Comparison of ENCODE assay signal across 8 cellular contexts in the genomic region with DNA sequence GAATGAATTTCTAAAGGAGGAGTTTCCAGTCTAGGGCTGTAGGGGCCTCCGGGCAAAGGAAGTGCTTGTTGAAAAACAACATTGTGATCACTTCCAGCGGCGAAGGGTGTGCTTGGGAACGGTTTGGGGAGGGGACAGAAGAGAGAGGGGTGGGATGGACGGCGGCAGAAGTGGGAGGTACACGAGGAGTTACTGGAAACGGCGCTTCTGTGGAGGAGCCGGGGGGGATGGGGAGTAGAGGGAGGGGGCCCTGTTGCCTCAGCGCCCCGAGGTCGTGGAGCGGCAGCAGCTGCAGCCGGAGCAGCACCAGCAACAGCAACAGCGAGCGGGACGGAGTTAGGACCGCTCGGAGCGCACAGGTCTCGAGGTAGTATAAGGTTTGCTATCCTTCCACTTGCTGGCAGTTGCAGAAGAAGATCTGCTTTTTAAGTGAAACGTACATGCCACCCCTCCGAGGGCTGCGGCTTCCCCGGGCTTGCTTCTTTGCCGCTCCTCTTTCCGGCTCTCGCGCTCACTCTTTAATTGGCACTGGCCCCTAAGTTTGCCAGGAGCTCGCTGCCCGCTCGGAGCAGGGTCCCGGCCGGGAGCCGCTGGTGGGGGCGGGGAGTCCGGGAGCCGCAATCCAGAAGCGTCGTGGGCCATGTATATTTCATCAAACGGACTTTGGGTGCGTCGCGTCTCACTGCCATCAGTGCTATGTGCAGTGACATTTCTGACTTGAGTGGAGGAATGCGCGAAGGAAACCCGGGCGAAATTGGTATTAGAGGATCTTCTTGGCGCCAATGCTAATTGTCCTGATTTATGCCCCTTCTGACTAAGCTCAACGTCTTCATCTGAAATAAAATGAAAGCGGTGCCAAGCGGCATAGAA. TPM values are rescaled to one million over a fixed set of nuclear protein-coding genes. Genes with fewer than 3 reads are reported as not detected.
DNase-seq lines count a peak whose midpoint lies in the region; ATAC-seq and TF ChIP-seq lines count a peak whose summit lies in the region.

No MANE protein-coding gene starts in this region.

- H3K36me3 ChIP-seq in esophagus (ENCODE audit: control insufficient read depth in 2 of 2, insufficient read depth in 2 of 2, low read length in 1 of 2) (no peaks in the 10 kb centered on the region), muscle layer of colon (ENCODE audit: insufficient read depth, low read length) (no peaks in the 10 kb centered on the region), vagina (no peaks in the 10 kb centered on the region)

- H3K4me3 ChIP-seq in esophagus (ENCODE audit: low read depth in 1 of 2, low read length in 2 of 2) (peak overlapping the region; percentile 28 to 60), muscle layer of colon (ENCODE audit: low read depth in 1 of 2, low read length in 2 of 2) (peak overlapping the region; percentile 54 to 70), vagina (peak overlapping the region; percentile 55 to 65)

- peak; percentile 43 for ATAC-seq in HG02884 (IDR thresholded peaks at IDR 0.05; ENCODE audit: unreplicated experiment)

- WGBS in esophagus, 2 donors, result 0 to 1% methylated on average over 48 to 53 of the region's 53 CpGs

- intact Hi-C loops in vagina (cut with DNase I), result no loop called here

- H3K27ac ChIP-seq in esophagus (ENCODE audit: low read depth in 2 of 2, low read length in 1 of 2) (no peak overlapping the region), muscle layer of colon (ENCODE audit: low read depth, low read length) (no peak overlapping the region), vagina (peak overlapping the region; percentile 9)

- TF ChIP-seq POLR2A in vagina (IDR thresholded peaks at IDR 0.05), result no peak

- H3K27me3 ChIP-seq in esophagus (ENCODE audit: control insufficient read depth in 1 of 2, insufficient read depth in 2 of 2, low read length in 2 of 2), result peaks cover 0 to 2% of the 10 kb centered on the region in 2 donors
- H3K27me3 ChIP-seq in muscle layer of colon (ENCODE audit: control insufficient read depth in 1 of 2, insufficient read depth in 2 of 2, low read length in 2 of 2), result peaks cover 0 to 13% of the 10 kb centered on the region in 2 donors
- H3K27me3 ChIP-seq in vagina, result no peaks in the 10 kb centered on the region

- no peaks in the 10 kb centered on the region for H3K9me3 ChIP-seq in esophagus (ENCODE audit: control insufficient read depth in 2 of 2, insufficient read depth in 1 of 2, low read depth in 1 of 2, low read length in 1 of 2)
- H3K9me3 ChIP-seq in muscle layer of colon (ENCODE audit: low read length), result no peaks in the 10 kb centered on the region
- no peaks in the 10 kb centered on the region for H3K9me3 ChIP-seq in vagina

- peaks cover 4 to 10% of the 10 kb centered on the region in 2 donors for H3K4me1 ChIP-seq in esophagus (ENCODE audit: control insufficient read depth in 2 of 2, insufficient read depth in 2 of 2, low read length in 1 of 2)
- peaks cover 4% of the 10 kb centered on the region for H3K4me1 ChIP-seq in muscle layer of colon (ENCODE audit: insufficient read depth, low read length)
- H3K4me1 ChIP-seq in vagina, result peaks cover 8% of the 10 kb centered on the region

- DNase-seq in DMS153 (lab: John Stamatoyannopoulos, UW) (peak; percentile 5), DMS153 treated with DMSO at 0.1 percent for 48 hours (lab: John Stamatoyannopoulos, UW; ENCODE audit: unreplicated experiment) (no peak), UCSD-AML1 (lab: John Stamatoyannopoulos, UW; ENCODE audit: unreplicated experiment) (peak; percentile 5), vagina (ENCODE audit: extremely low spot score in 2 of 2) (no peak), SIG-M5 treated with dmso at 0.1 percent for 504 hours (lab: John Stamatoyannopoulos, UW; ENCODE audit: unreplicated experiment) (no peak)

- no peak for TF ChIP-seq CTCF in vagina (IDR thresholded peaks at IDR 0.05)

- H3K9ac ChIP-seq in muscle layer of colon (ENCODE audit: low read length), result no peak overlapping the region

RNA-seq across cellular contexts. Expression of a gene that starts 0.8 kb away (rescaled TPM):
- under 1 TPM in 1 of 2 donors, not detected in 1; 0.05 TPM for polyA plus RNA-seq in esophagus
- total RNA-seq in vagina, result 6.6 TPM

Comparison
In these comparisons a context has a peak if more than half of its experiments do, and no peak if none do; other contexts are left out.
1. DNase-seq: peak in DMS153 (single experiment) and UCSD-AML1 (single experiment); none in DMS153 treated with DMSO at 0.1 percent for 48 hours (single experiment), vagina (0 of 2) and SIG-M5 treated with dmso at 0.1 percent for 504 hours (single experiment).
2. Peak in every context shown above with its lines, with median percentiles within 50 percentile points of each other: H3K4me3 ChIP-seq.